26 cellular contexts compared by ENCODE assay signal in the genomic region with DNA sequence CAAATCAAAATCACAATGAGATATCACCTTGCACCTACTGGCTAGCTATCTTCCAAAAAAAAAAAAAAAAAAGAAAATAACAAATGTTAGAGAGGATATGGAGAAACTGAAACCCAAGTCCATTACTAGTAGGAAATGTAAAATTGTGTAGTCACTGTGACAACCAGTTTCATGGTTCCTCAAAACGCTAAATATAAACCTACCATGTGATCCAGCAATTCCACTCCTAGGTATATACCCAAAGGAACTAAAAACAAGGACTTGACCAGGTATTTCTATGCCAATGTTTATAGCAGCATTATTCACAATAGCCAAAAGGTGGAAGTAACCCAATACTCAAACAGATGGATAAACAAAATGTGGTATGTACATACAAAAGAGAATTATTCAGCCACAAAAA. TPM values are rescaled to one million over a fixed set of nuclear protein-coding genes. Genes with fewer than 3 reads are reported as not detected.
DNase-seq lines count a peak whose midpoint lies in the region; ATAC-seq, FAIRE-seq and TF ChIP-seq lines count a peak whose summit lies in the region.
"Had no signal": no experiment of that assay in that cellular context is flagged by ENCODE, and none has a peak within 500 bp of the region (broad histone marks: within the 10 kb centered on the region; RNA-seq: fewer than 3 reads in every experiment).

No MANE protein-coding gene starts in this region.

- H2AFZ ChIP-seq in GM12878 (ENCODE audit: control insufficient read depth, low read depth, low read length), result no peak overlapping the region
- H2AFZ ChIP-seq: PC-9 had no signal

- H3K36me3 Mint-ChIP-seq in activated naive CD8-positive, alpha-beta T cell, result peaks cover 14% of the 10 kb centered on the region
- H3K36me3 Mint-ChIP-seq in activated naive CD8-positive, alpha-beta T cell treated with anti-CD3 and anti-CD28 coated beads for 36 hours, result peaks cover 19% of the 10 kb centered on the region
- H3K36me3 Mint-ChIP-seq in glutamatergic neuron (ENCODE audit: unreplicated experiment), result peaks cover 5% of the 10 kb centered on the region

- 63% methylated on average over 1 of the region's 1 CpG for WGBS in GM12878 (ENCODE audit: insufficient coverage, insufficient replicate concordance, low lambda C conversion rate, missing lambda C conversion rate)

- TF ChIP-seq RAD21 in GM12878 (IDR thresholded peaks at IDR 0.05; ENCODE audit: insufficient read depth, low read depth, low read length), result no peak

- H3K4me3 Mint-ChIP-seq in activated naive CD8-positive, alpha-beta T cell, result no peak overlapping the region
- H3K4me3 Mint-ChIP-seq in activated naive CD8-positive, alpha-beta T cell treated with anti-CD3 and anti-CD28 coated beads for 36 hours, result no peak overlapping the region
- H3K4me3 Mint-ChIP-seq in glutamatergic neuron (ENCODE audit: unreplicated experiment), result no peak overlapping the region
- H3K4me3 Mint-ChIP-seq: activated naive CD4-positive, alpha-beta T cell treated with anti-CD3 and anti-CD28 coated beads, Interleukin-2, amount 10 ng/mL, durations not matched to agents 7 days and 5 days; activated T-cell treated with anti-CD3 and anti-CD28 coated beads, Interleukin-2, amount 50 U/mL, for 4 hours had no signal

- H3K4me1 Mint-ChIP-seq in activated naive CD8-positive, alpha-beta T cell (ENCODE audit: low read depth), result peaks cover 18% of the 10 kb centered on the region
- peaks cover 13% of the 10 kb centered on the region for H3K4me1 Mint-ChIP-seq in activated naive CD8-positive, alpha-beta T cell treated with anti-CD3 and anti-CD28 coated beads for 36 hours
- H3K4me1 Mint-ChIP-seq in glutamatergic neuron (ENCODE audit: low read depth, unreplicated experiment), result no peaks in the 10 kb centered on the region
- H3K4me1 Mint-ChIP-seq: activated naive CD4-positive, alpha-beta T cell treated with anti-CD3 and anti-CD28 coated beads, Interleukin-2, amount 10 ng/mL, durations not matched to agents 7 days and 5 days had no signal

- H3K27ac Mint-ChIP-seq in activated naive CD8-positive, alpha-beta T cell, result peak overlapping the region; percentile 43
- no peak overlapping the region for H3K27ac Mint-ChIP-seq in activated naive CD8-positive, alpha-beta T cell treated with anti-CD3 and anti-CD28 coated beads for 36 hours
- no peak overlapping the region for H3K27ac Mint-ChIP-seq in glutamatergic neuron (ENCODE audit: unreplicated experiment)
- H3K27ac Mint-ChIP-seq: activated naive CD4-positive, alpha-beta T cell treated with anti-CD3 and anti-CD28 coated beads, Interleukin-2, amount 10 ng/mL, durations not matched to agents 7 days and 5 days; CD4-positive, CD25-positive, alpha-beta regulatory T cell had no signal

- SMC1A ChIA-PET in GM12878 (lab: Charles Lee; ENCODE audit: uncharacterized antibody, unreplicated experiment), result no interaction called here

- H3K27ac ChIP-seq in GM12878 (ENCODE audit: control insufficient read depth, insufficient read depth), result no peak overlapping the region
- H3K27ac ChIP-seq: PC-9, suprapubic skin, vagina had no signal

- no peak overlapping the region for H3K4me3 ChIP-seq in NB4 (ENCODE audit: low read depth, low read length)
- no peak overlapping the region for H3K4me3 ChIP-seq in GM12878
- no peak overlapping the region for H3K4me3 ChIP-seq in foreskin fibroblast (ENCODE audit: low read depth in 1 of 2, low read length in 2 of 2)
- H3K4me3 ChIP-seq: lung, PC-9, suprapubic skin, vagina had no signal

- peaks cover 5% of the 10 kb centered on the region for H3K4me1 ChIP-seq in GM12878 (ENCODE audit: control insufficient read depth, insufficient read depth, low read length)
- H3K4me1 ChIP-seq: suprapubic skin, vagina had no signal

- no peak overlapping the region for H3K4me2 ChIP-seq in GM12878 (ENCODE audit: control insufficient read depth, insufficient read depth)
- H3K4me2 ChIP-seq: PC-9 had no signal

- in situ Hi-C loops in GM12878 (cut with MboI), result no loop called here

- H4K20me1 ChIP-seq in GM12878 (ENCODE audit: control insufficient read depth, insufficient read depth), result no peaks in the 10 kb centered on the region

- no peak for TF ChIP-seq POLR2A in NB4 (IDR thresholded peaks at IDR 0.05; ENCODE audit: extremely low read depth, insufficient read length)
- no peak for TF ChIP-seq POLR2A in GM12878 (IDR thresholded peaks at IDR 0.05; ENCODE audit: low read depth, low read length)

- CTCF ChIA-PET in GM12878 (lab: Yijun Ruan, JAX), result no interaction called here

- TF ChIP-seq CTCF in NB4 (IDR thresholded peaks at IDR 0.05; ENCODE audit: low read depth, low read length), result no peak
- no peak for TF ChIP-seq CTCF in GM12878 (IDR thresholded peaks at IDR 0.05 in 2 of 3, conservative IDR thresholded peaks at IDR 0.05 in 1 of 3; ENCODE audit: control insufficient read depth in 2 of 3, extremely low read depth in 1 of 3, insufficient read depth in 1 of 3, low read depth in 3 of 3, low read length in 3 of 3)
- TF ChIP-seq CTCF in glutamatergic neuron (IDR thresholded peaks at IDR 0.05; ENCODE audit: partially characterized antibody, unreplicated experiment), result no peak
- no peak for TF ChIP-seq CTCF in foreskin fibroblast (IDR thresholded peaks at IDR 0.05; ENCODE audit: low read depth, low read length)

- DNase-seq in activated naive CD8-positive, alpha-beta T cell treated with anti-CD3 and anti-CD28 coated beads for 36 hours, result no peak
- DNase-seq in NB4 (ENCODE audit: low read depth), result peak; percentile 31
- DNase-seq in GM12878 (ENCODE audit: low read depth, low spot score), result no peak
- no peak for DNase-seq in glutamatergic neuron
- DNase-seq in COLO668 (lab: John Stamatoyannopoulos, UW; ENCODE audit: unreplicated experiment), result no peak
- DNase-seq in KG1 (lab: John Stamatoyannopoulos, UW), result no peak
- DNase-seq in foreskin fibroblast, result no peak
- DNase-seq: activated naive CD4-positive, alpha-beta T cell treated with anti-CD3 and anti-CD28 coated beads, Interleukin-2, amount 10 ng/mL, durations not matched to agents 7 days and 5 days; activated T-cell treated with anti-CD3 and anti-CD28 coated beads, Interleukin-2, amount 50 U/mL, for 4 hours; CD4-positive, CD25-positive, alpha-beta regulatory T cell; effector CD4-positive, alpha-beta T cell; foreskin melanocyte; hypothalamus; NCI-H1417; NCI-H69; PC-9; right cardiac atrium; stimulated activated CD8-positive, alpha-beta memory T cell treated with anti-CD3 and anti-CD28 coated beads, Interleukin-4, amount 100 ng/mL, for 48 hours had no signal

- peaks cover 0 to 5% of the 10 kb centered on the region in 2 experiments; a peak in 1 of 4 replicates for H3K36me3 ChIP-seq in GM12878 (ENCODE audit: control insufficient read depth in 2 of 2, insufficient read depth in 2 of 2, low read length in 1 of 2)

- intact Hi-C loops in GM12878 (cut with micrococcal nuclease; ENCODE audit: unreplicated experiment), result no loop called here

- no peaks in the 10 kb centered on the region for H3K9me3 Mint-ChIP-seq in activated naive CD8-positive, alpha-beta T cell (ENCODE audit: low read depth)
- H3K9me3 Mint-ChIP-seq in activated naive CD8-positive, alpha-beta T cell treated with anti-CD3 and anti-CD28 coated beads for 36 hours, result no peaks in the 10 kb centered on the region
- no peaks in the 10 kb centered on the region for H3K9me3 Mint-ChIP-seq in glutamatergic neuron (ENCODE audit: unreplicated experiment)
- H3K9me3 Mint-ChIP-seq: activated naive CD4-positive, alpha-beta T cell treated with anti-CD3 and anti-CD28 coated beads, Interleukin-2, amount 10 ng/mL, durations not matched to agents 7 days and 5 days; activated T-cell treated with anti-CD3 and anti-CD28 coated beads, Interleukin-2, amount 50 U/mL, for 4 hours; CD4-positive, CD25-positive, alpha-beta regulatory T cell had no signal

- no peaks in the 10 kb centered on the region; the same call in 1 of the 2 replicates for H3K79me2 ChIP-seq in GM12878 (ENCODE audit: control insufficient read depth, insufficient read depth, low read length)

- H3K27me3 Mint-ChIP-seq in activated naive CD8-positive, alpha-beta T cell, result no peaks in the 10 kb centered on the region
- no peaks in the 10 kb centered on the region for H3K27me3 Mint-ChIP-seq in activated naive CD8-positive, alpha-beta T cell treated with anti-CD3 and anti-CD28 coated beads for 36 hours
- no peaks in the 10 kb centered on the region for H3K27me3 Mint-ChIP-seq in glutamatergic neuron (ENCODE audit: unreplicated experiment)
- H3K27me3 Mint-ChIP-seq: activated naive CD4-positive, alpha-beta T cell treated with anti-CD3 and anti-CD28 coated beads, Interleukin-2, amount 10 ng/mL, durations not matched to agents 7 days and 5 days; CD4-positive, CD25-positive, alpha-beta regulatory T cell had no signal

- no TSS peak for BruUV-seq in GM12878 (replicated peaks; lab: Mats Ljungman, UMichigan)

- no peaks in the 10 kb centered on the region for H3K27me3 ChIP-seq in GM12878 (replicated peaks in 1 of 2; ENCODE audit: control insufficient read depth in 2 of 2, insufficient read depth in 2 of 2, low read length in 1 of 2)
- H3K27me3 ChIP-seq: suprapubic skin, vagina had no signal

- RAD21 ChIA-PET in GM12878 (lab: Charles Lee; ENCODE audit: unreplicated experiment), result no interaction called here

- peaks cover 6% of the 10 kb centered on the region; the same call in 2 of the 3 replicates for H3K9me3 ChIP-seq in GM12878 (replicated peaks; ENCODE audit: control insufficient read depth, insufficient read depth, low read length)
- H3K9me3 ChIP-seq: suprapubic skin, vagina had no signal

- FAIRE-seq in GM12878 (lab: Jason Lieb, UNC), result peak; percentile 70
- FAIRE-seq: H54, islet of Langerhans had no signal

- TF ChIP-seq EP300 in GM12878 (IDR thresholded peaks at IDR 0.05; ENCODE audit: borderline replicate concordance in 1 of 2, control insufficient read depth in 1 of 2, low read depth in 2 of 2, low read length in 2 of 2), result no peak

- POLR2A ChIA-PET in GM12878 (lab: Charles Lee), result interaction anchor here (0.6 to 2.0 kb wide), 3 partner anchors 9 to 752 kb away, joined by 3 to 9 read pairs (median 3); no protein-coding TSS in a partner anchor

- ATAC-seq in GM12878, result peak; percentile 49; the same call in 2 of the 3 replicates
- ATAC-seq: activated T-cell treated with anti-CD3 and anti-CD28 coated beads, Interleukin-2, amount 50 U/mL, for 4 hours; right cardiac atrium had no signal

- no peak overlapping the region for H3K9ac ChIP-seq in GM12878 (ENCODE audit: control insufficient read depth, insufficient read depth, low read length)

RNA-seq across cellular contexts. Expression of a gene that starts 11.7 kb away (rescaled TPM):
- 10 to 100 TPM; 12.9 to 15.9 TPM for total RNA-seq in activated naive CD8-positive, alpha-beta T cell treated with anti-CD3 and anti-CD28 coated beads for 36 hours
- total RNA-seq in GM12878 (2013; cell fraction: nucleolus; rRNA removed), result 33.4 and 44.2 TPM in 2 replicates
- total RNA-seq in GM12878 (2014; rRNA removed), result 10.2 and 14.7 TPM in 2 replicates
- total RNA-seq in GM12878 (2014; rRNA removed; fragmentation: Illumina TruSeq; extraction: Trizol), result 14.6 and 15.7 TPM in 2 replicates
- total RNA-seq in GM12878 (2021), result 11.8 and 12.4 TPM in 2 replicates
- polyA plus RNA-seq in GM12878 (2011; ENCODE audit: low read depth), result 8.2 TPM
- 13.6 and 22.8 TPM in 2 replicates for polyA plus RNA-seq in GM12878 (2011; rRNA removed)
- 4.3 and 4.4 TPM in 2 replicates for polyA plus RNA-seq in GM12878 (2011; cell fraction: cytosol; rRNA removed)
- 8.9 and 10.3 TPM in 2 replicates for polyA plus RNA-seq in GM12878 (2011; cell fraction: nucleus; rRNA removed)
- polyA plus RNA-seq in GM12878 (2012), result 9.4 and 9.7 TPM in 2 replicates
- 11.4 and 15.5 TPM in 2 replicates for polyA plus RNA-seq in GM12878 (2014; fragmentation: Illumina TruSeq; extraction: Trizol)
- 1 to 10 TPM; 5.7 to 8.1 TPM for polyA plus RNA-seq in GM12878 (2014; fragmentation: Nextera tagmentation; extraction: Ambion mirVana)
- 14.4 and 14.8 TPM in 2 replicates for polyA plus RNA-seq in GM12878 (2014; rRNA removed)
- 10 to 100 TPM; 14.7 to 16.0 TPM for polyA plus RNA-seq in GM12878 (2016; fragmentation: Nextera tagmentation; extraction: Ambion mirVana)
- 6.3 TPM in 2 replicates for polyA minus RNA-seq in GM12878 (2011; rRNA and poly(A)+ RNA removed)
- polyA minus RNA-seq in GM12878 (2011; cell fraction: cytosol; rRNA and poly(A)+ RNA removed), result 3.2 and 5.5 TPM in 2 replicates
- polyA minus RNA-seq in GM12878 (2011; cell fraction: nucleus; rRNA and poly(A)+ RNA removed), result 11.2 and 19.0 TPM in 2 replicates
- 51.3 TPM for total RNA-seq in glutamatergic neuron (ENCODE audit: unreplicated experiment)

RNA-seq across cellular contexts. Expression of a gene that starts 49.0 kb away (rescaled TPM):
- not detected for total RNA-seq in activated naive CD8-positive, alpha-beta T cell treated with anti-CD3 and anti-CD28 coated beads for 36 hours
- total RNA-seq in GM12878 (2013; cell fraction: nucleolus; rRNA removed), result not detected in 2 replicates
- total RNA-seq in GM12878 (2014; rRNA removed) (not detected in 2 replicates), GM12878 (2014; rRNA removed; fragmentation: Illumina TruSeq; extraction: Trizol) (not detected in 2 replicates), GM12878 (2021) (not detected in 2 replicates), glutamatergic neuron (ENCODE audit: unreplicated experiment) (not detected)
- not detected for polyA plus RNA-seq in GM12878 (2011; ENCODE audit: low read depth)
- polyA plus RNA-seq in GM12878 (2011; rRNA removed) (not detected in 2 replicates), GM12878 (2014; fragmentation: Illumina TruSeq; extraction: Trizol) (not detected in 2 replicates), GM12878 (2014; fragmentation: Nextera tagmentation; extraction: Ambion mirVana) (not detected), GM12878 (2014; rRNA removed) (not detected in 2 replicates), GM12878 (2016; fragmentation: Nextera tagmentation; extraction: Ambion mirVana) (not detected)
- polyA plus RNA-seq in GM12878 (2011; cell fraction: cytosol; rRNA removed), result not detected in 2 replicates
- polyA plus RNA-seq in GM12878 (2011; cell fraction: nucleus; rRNA removed), result not detected in 2 replicates
- not detected in 2 replicates for polyA plus RNA-seq in GM12878 (2012)
- polyA minus RNA-seq in GM12878 (2011; rRNA and poly(A)+ RNA removed), result not detected in 2 replicates
- polyA minus RNA-seq in GM12878 (2011; cell fraction: cytosol; rRNA and poly(A)+ RNA removed), result not detected in 2 replicates
- not detected in 2 replicates for polyA minus RNA-seq in GM12878 (2011; cell fraction: nucleus; rRNA and poly(A)+ RNA removed)
- total RNA-seq: activated T-cell treated with anti-CD3 and anti-CD28 coated beads, Interleukin-2, amount 50 U/mL, for 4 hours; CD4-positive, CD25-positive, alpha-beta regulatory T cell; lung; omental fat pad; PC-9; right cardiac atrium; T-helper 2 cell treated with Interferon-gamma antibody and Interleukin-4, amounts not matched to agents 100 ng/mL and 5 ng/mL, for 36 hours; vagina had no signal
- polyA plus RNA-seq: CD4-positive, CD25-positive, alpha-beta regulatory T cell; lung; right cardiac atrium had no signal
